ENCODE assay signal across 8 cellular contexts in genomic region chr2:127810637-127811396, GRCh38. TPM values are rescaled to one million over a fixed set of nuclear protein-coding genes. Genes with fewer than 3 reads are reported as not detected.
DNase-seq lines count a peak whose midpoint lies in the region; ATAC-seq and TF ChIP-seq lines count a peak whose summit lies in the region.

TSS of gene WDR33 (minus strand) at chr2:127811171. CDS start at chr2:127770981, 40,190 bp downstream.

- H3K4me1 ChIP-seq in uterus: peaks cover 0 to 1% of the 10 kb centered on the region in 2 donors

- TF ChIP-seq POLR2A in uterus (IDR thresholded peaks at IDR 0.05): peak; percentile 72 to 77

- intact Hi-C loops in T-helper 1 cell treated with Interleukin-12 subunit alpha and Interleukin-12 subunit beta and Interleukin-4 antibody, amounts not matched to agents 30 ng/mL and 1 ng/mL, for 36 hours (cut with micrococcal nuclease): loop anchor here (1.0 to 5.0 kb wide), 8 partner anchors 18 to 519 kb away; partner anchors contain the start of genes ERCC3, IWS1, SAP130 and UGGT1
- intact Hi-C loops in left ventricle myocardium superior (cut with micrococcal nuclease) (no loop called here), uterus (cut with DNase I; ENCODE audit: low total_unique reads) (no loop called here)

- in situ Hi-C loops in GM13976 (cut with MboI; ENCODE audit: low sequenced_read_pairs, unreplicated experiment): no loop called here

- ATAC-seq in HG02870 (IDR thresholded peaks at IDR 0.05; ENCODE audit: unreplicated experiment) (peak; percentile 98), left ventricle myocardium superior (peak; percentile 99)

- TF ChIP-seq CTCF in GM13976 (IDR thresholded peaks at IDR 0.05; ENCODE audit: borderline replicate concordance, control extremely low read depth, extremely low read depth, insufficient read depth, missing control alignments) (peak; percentile 31), uterus (IDR thresholded peaks at IDR 0.05) (peak in 2 of 4 experiments; percentile 7 to 24)

- H3K36me3 ChIP-seq in uterus: no peaks in the 10 kb centered on the region

- peak within 1 kb of the TSS; percentile 74 to 79 for H3K4me3 ChIP-seq in uterus

- H3K27me3 ChIP-seq in uterus: no peaks in the 10 kb centered on the region

- H3K9me3 ChIP-seq in uterus: no peaks in the 10 kb centered on the region

- H3K27ac ChIP-seq in uterus: peak within 1 kb of the TSS; percentile 91 to 94

- peak; percentile 97 for DNase-seq in GM13976 (ENCODE audit: low spot score)
- peak; percentile 95 for DNase-seq in NCI-H146 treated with DMSO at 0.1 percent for 48 hours (lab: John Stamatoyannopoulos, UW; ENCODE audit: unreplicated experiment)
- peak; percentile 84 for DNase-seq in amniotic epithelial cell (ENCODE audit: low read depth)
- DNase-seq in left ventricle myocardium superior: peak; percentile 94
- DNase-seq in pulmonary artery endothelial cell (ENCODE audit: low read depth, low spot score): peak; percentile 57
- DNase-seq in uterus: peak; percentile 86 to 87

RNA-seq across cellular contexts. Expression of gene WDR33, which starts in this region (rescaled TPM):
- 75.7 and 79.3 TPM in 2 replicates for total RNA-seq in T-helper 1 cell treated with Interleukin-12 subunit alpha and Interleukin-12 subunit beta and Interleukin-4 antibody, amounts not matched to agents 30 ng/mL and 1 ng/mL, for 36 hours
- total RNA-seq in left ventricle myocardium superior: 45.2 TPM
- total RNA-seq in pulmonary artery endothelial cell: 27.0 and 42.8 TPM in 2 replicates
- 10 to 100 TPM; 27.4 to 98.2 (median 59.7) TPM for total RNA-seq in uterus

Comparison
In these comparisons a context has a peak if more than half of its experiments do, and no peak if none do; other contexts are left out.
1. Peak in every context shown above with its lines: DNase-seq, ATAC-seq, H3K4me3 ChIP-seq and H3K27ac ChIP-seq.